13 cellular contexts compared by ENCODE assay signal in the genomic region with DNA sequence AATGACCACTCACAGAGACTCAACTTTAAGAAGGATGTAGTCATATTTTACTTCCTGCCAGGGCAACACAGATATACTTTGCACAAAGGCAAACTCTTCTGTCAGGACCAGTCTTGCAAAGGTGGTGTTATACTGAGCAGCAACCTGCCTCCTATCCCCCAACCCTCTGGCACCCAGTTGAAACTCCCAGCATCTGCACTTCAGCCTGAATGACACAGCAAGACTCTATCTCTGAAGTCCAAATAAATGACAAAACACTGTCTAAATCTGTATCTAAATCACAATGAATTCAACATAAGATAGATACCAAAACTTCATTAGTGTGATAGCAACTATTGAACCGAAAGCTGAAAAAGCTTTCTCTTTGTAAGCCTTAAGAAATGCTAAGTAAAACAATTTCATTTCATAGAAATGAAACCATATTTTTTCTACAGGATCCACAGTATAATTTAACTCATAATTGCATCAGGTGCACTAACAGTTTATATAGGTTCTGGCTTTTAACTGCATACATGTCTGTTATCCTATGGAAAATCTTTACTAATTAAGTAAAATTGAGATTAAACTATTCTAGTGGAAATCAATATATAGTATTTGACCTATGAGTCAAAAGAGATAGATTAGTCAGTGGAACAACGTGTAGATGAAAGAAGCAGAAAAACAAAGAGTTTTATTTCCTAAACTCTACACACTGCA.
DNase-seq lines count a peak whose midpoint lies in the region; ATAC-seq lines count a peak whose summit lies in the region.
"Had no signal": no experiment of that assay in that cellular context is flagged by ENCODE, and none has a peak within 500 bp of the region (broad histone marks: within the 10 kb centered on the region; RNA-seq: fewer than 3 reads in every experiment).

No MANE protein-coding gene starts in this region.

- ATAC-seq in HG03575 (IDR thresholded peaks at IDR 0.05; ENCODE audit: extremely low read depth, insufficient number of reproducible peaks, low FRiP score, unreplicated experiment) = peak; percentile 47

- H3K27ac Mint-ChIP-seq in stimulated activated naive CD8-positive, alpha-beta T cell treated with anti-CD3 and anti-CD28 coated beads, Interleukin-15, Interleukin-2, amounts not matched to agents 100 ng/mL and 50 ng/mL, for 24 hours = peak overlapping the region; percentile 99
- H3K27ac Mint-ChIP-seq: B cell; dendritic cell treated with granulocyte-macrophage colony-stimulating factor and Interleukin-4, amounts not matched to agents 40 ng/mL and 50 ng/mL, for 4 days; immature natural killer cell had no signal

- H3K4me3 Mint-ChIP-seq in stimulated activated naive CD8-positive, alpha-beta T cell treated with anti-CD3 and anti-CD28 coated beads, Interleukin-15, Interleukin-2, amounts not matched to agents 100 ng/mL and 50 ng/mL, for 24 hours = peak overlapping the region; percentile 76
- H3K4me3 Mint-ChIP-seq: B cell; dendritic cell treated with granulocyte-macrophage colony-stimulating factor and Interleukin-4, amounts not matched to agents 40 ng/mL and 50 ng/mL, for 4 days; immature natural killer cell had no signal

- H3K9me3 Mint-ChIP-seq in stimulated activated naive CD8-positive, alpha-beta T cell treated with anti-CD3 and anti-CD28 coated beads, Interleukin-15, Interleukin-2, amounts not matched to agents 100 ng/mL and 50 ng/mL, for 24 hours = no peaks in the 10 kb centered on the region
- H3K9me3 Mint-ChIP-seq: dendritic cell treated with granulocyte-macrophage colony-stimulating factor and Interleukin-4, amounts not matched to agents 40 ng/mL and 50 ng/mL, for 4 days; immature natural killer cell had no signal

- H3K36me3 Mint-ChIP-seq in stimulated activated naive CD8-positive, alpha-beta T cell treated with anti-CD3 and anti-CD28 coated beads, Interleukin-15, Interleukin-2, amounts not matched to agents 100 ng/mL and 50 ng/mL, for 24 hours (ENCODE audit: low read depth) = peaks cover 20% of the 10 kb centered on the region
- H3K36me3 Mint-ChIP-seq: immature natural killer cell had no signal

- peak; percentile 14 for DNase-seq in stimulated activated CD4-positive, alpha-beta T cell treated with anti-CD3 and anti-CD28 coated beads, Interleukin-1b, Interleukin-23, amount 100 ng/mL, for 48 hours
- no peak for DNase-seq in stimulated activated CD4-positive, alpha-beta T cell treated with anti-CD3 and anti-CD28 coated beads, Interleukin-4, amount 100 ng/mL, for 4 hours
- DNase-seq in activated naive CD4-positive, alpha-beta T cell treated with anti-CD3 and anti-CD28 coated beads, Interleukin-2, amount 50 U/mL, for 16 hours = peak; percentile 27
- DNase-seq in kidney glomerular epithelial cell (lab: John Stamatoyannopoulos, UW) = no peak
- no peak for DNase-seq in NCI-H446 treated with DMSO at 0.1 percent for 48 hours (lab: John Stamatoyannopoulos, UW)
- DNase-seq in central memory CD4-positive, alpha-beta T cell = no peak
- DNase-seq: amniotic stem cell, immature natural killer cell, SK-N-SH had no signal

- peaks cover 80% of the 10 kb centered on the region for H3K4me1 Mint-ChIP-seq in stimulated activated naive CD8-positive, alpha-beta T cell treated with anti-CD3 and anti-CD28 coated beads, Interleukin-15, Interleukin-2, amounts not matched to agents 100 ng/mL and 50 ng/mL, for 24 hours (ENCODE audit: low read depth)
- H3K4me1 Mint-ChIP-seq: B cell had no signal

- no peaks in the 10 kb centered on the region for H3K27me3 Mint-ChIP-seq in stimulated activated naive CD8-positive, alpha-beta T cell treated with anti-CD3 and anti-CD28 coated beads, Interleukin-15, Interleukin-2, amounts not matched to agents 100 ng/mL and 50 ng/mL, for 24 hours
- H3K27me3 Mint-ChIP-seq: B cell; dendritic cell treated with granulocyte-macrophage colony-stimulating factor and Interleukin-4, amounts not matched to agents 40 ng/mL and 50 ng/mL, for 4 days had no signal

Comparison
In these comparisons a context has a peak if more than half of its experiments do, and no peak if none do; other contexts are left out.
1. DNase-seq: peak in stimulated activated CD4-positive, alpha-beta T cell treated with anti-CD3 and anti-CD28 coated beads, Interleukin-1b, Interleukin-23, amount 100 ng/mL, for 48 hours (single experiment) and activated naive CD4-positive, alpha-beta T cell treated with anti-CD3 and anti-CD28 coated beads, Interleukin-2, amount 50 U/mL, for 16 hours (single experiment); none in stimulated activated CD4-positive, alpha-beta T cell treated with anti-CD3 and anti-CD28 coated beads, Interleukin-4, amount 100 ng/mL, for 4 hours (0 of 2), kidney glomerular epithelial cell (single experiment), NCI-H446 treated with DMSO at 0.1 percent for 48 hours (single experiment) and central memory CD4-positive, alpha-beta T cell (single experiment).